Comparison of ENCODE assay signal across 35 cellular contexts in genomic region chr6:156451088-156451487, GRCh38.
"Had no signal": no experiment of that assay in that cellular context is flagged by ENCODE, and none has a peak within 500 bp of the region (broad histone marks: within the 10 kb centered on the region; RNA-seq: fewer than 3 reads in every experiment).

No MANE protein-coding gene starts in this region.

- H3K4me3 ChIP-seq: MG63 had no signal

- H3K9me3 ChIP-seq: MG63 had no signal

- H3K27ac ChIP-seq: KMS-11 had no signal

- H3K27me3 ChIP-seq: MG63 had no signal

- DNase-seq: Karpas-422, Kasumi-1, KG1, MG63, MM.1S, MV-4-11, NCI-H1048, NCI-H1092, NCI-H1092 treated with DMSO at 0.1 percent for 48 hours, NCI-H1105, NCI-H1105 treated with DMSO at 0.1 percent for 48 hours, NCI-H1417, NCI-H1417 treated with DMSO at 0.1 percent for 48 hours, NCI-H1436, NCI-H1436 treated with DMSO at 0.1 percent for 48 hours, NCI-H146, NCI-H1694, NCI-H1694 treated with DMSO at 0.1 percent for 48 hours, NCI-H187, NCI-H187 treated with DMSO at 0.1 percent for 48 hours, NCI-H1930, NCI-H2029, NCI-H2029 treated with DMSO at 0.1 percent for 48 hours, NCI-H2081, NCI-H2081 treated with DMSO at 0.1 percent for 48 hours, NCI-H2107, NCI-H2171, NCI-H2171 treated with DMSO at 0.1 percent for 48 hours, NCI-H2227 treated with DMSO at 0.1 percent for 48 hours, NCI-H226, NCI-H345, NCI-H446, NCI-H446 treated with DMSO at 0.1 percent for 48 hours, NCI-H510A had no signal

- H3K9ac ChIP-seq: KMS-11 had no signal

- H3K4me2 ChIP-seq: KMS-11 had no signal

- H3K36me3 ChIP-seq: MG63 had no signal
